ENCODE assay signal across 1 cellular context in genomic region chr12:6460751-6461371, GRCh38.
TF ChIP-seq lines count a peak whose summit lies in the region.

No MANE protein-coding gene starts in this region.

TF ChIP-seq in GM23338, 12 proteins besides CTCF, POLR2A, EP300 and RAD21 (continued from another document):
- TF ChIP-seq ZNF462 (CRISPR knock-in tag; IDR thresholded peaks at IDR 0.05) (no peak), ETS1 (IDR thresholded peaks at IDR 0.05) (no peak), ZNF331 (CRISPR knock-in tag; IDR thresholded peaks at IDR 0.05; ENCODE audit: low read depth) (no peak), POLR2AphosphoS5 (IDR thresholded peaks at IDR 0.05; ENCODE audit: low read depth) (no peak), REST (IDR thresholded peaks at IDR 0.05; ENCODE audit: unreplicated experiment) (no peak)
